In the genomic region with DNA sequence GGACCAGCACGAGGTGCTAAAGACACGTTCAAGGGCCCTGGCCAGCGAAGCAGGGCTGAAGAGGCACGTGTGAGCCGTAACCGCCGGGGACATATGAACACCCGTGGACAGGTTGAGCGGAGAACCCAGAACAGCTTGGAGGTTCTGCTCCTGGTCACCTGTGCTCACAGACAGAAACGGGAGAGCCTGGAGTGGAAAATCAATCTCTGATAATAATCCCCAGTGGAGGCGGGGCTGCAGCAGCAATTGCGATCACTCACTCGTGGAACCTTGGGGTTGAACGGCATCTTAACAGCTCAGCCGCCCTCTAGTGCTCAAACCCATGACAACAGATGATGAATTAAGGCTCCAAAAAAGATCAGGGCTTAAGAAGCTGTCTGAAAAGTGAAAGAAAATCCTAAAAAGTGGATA, we compare ENCODE assay signal across 8 cellular contexts. TPM values are rescaled to one million over a fixed set of nuclear protein-coding genes. Genes with fewer than 3 reads are reported as not detected.
DNase-seq lines count a peak whose midpoint lies in the region; ATAC-seq, FAIRE-seq and TF ChIP-seq lines count a peak whose summit lies in the region.

No MANE protein-coding gene starts in this region.

- peaks cover 7 to 27% of the 10 kb centered on the region in 2 donors for H3K36me3 Mint-ChIP-seq in stimulated activated naive B cell treated with anti-CD40 and anti-IgM and Interleukin-4, amounts not matched to agents 10 μg/mL and 1 μg/mL and 100 μg/mL, for 72 hours

- no peaks in the 10 kb centered on the region for H3K36me3 ChIP-seq in SK-N-MC (ENCODE audit: insufficient read depth, low read length)

- TF ChIP-seq EP300 in A549 (IDR thresholded peaks at IDR 0.05) = no peak

- peaks cover 11 to 21% of the 10 kb centered on the region in 2 donors for H3K4me1 Mint-ChIP-seq in stimulated activated naive B cell treated with anti-CD40 and anti-IgM and Interleukin-4, amounts not matched to agents 10 μg/mL and 1 μg/mL and 100 μg/mL, for 72 hours

- FAIRE-seq in A549 (lab: Jason Lieb, UNC) = no peak

- TF ChIP-seq POLR2A in A549 (IDR thresholded peaks at IDR 0.05; ENCODE audit: low read length) = no peak

- no peaks in the 10 kb centered on the region for H3K27me3 Mint-ChIP-seq in stimulated activated naive B cell treated with anti-CD40 and anti-IgM and Interleukin-4, amounts not matched to agents 10 μg/mL and 1 μg/mL and 100 μg/mL, for 72 hours

- no peak overlapping the region for H3K4me3 Mint-ChIP-seq in stimulated activated naive B cell treated with anti-CD40 and anti-IgM and Interleukin-4, amounts not matched to agents 10 μg/mL and 1 μg/mL and 100 μg/mL, for 72 hours

- peak; percentile 48 to 53; a peak in 3 of 5 replicates for TF ChIP-seq RAD21 in A549 (conservative IDR thresholded peaks at IDR 0.05 in 1 of 2, IDR thresholded peaks at IDR 0.05 in 1 of 2)

- H3K27ac ChIP-seq in A549 (no peak overlapping the region), SK-N-MC (no peak overlapping the region)

- intact Hi-C loops in sciatic nerve (cut with DNase I) = no loop called here

- no peak overlapping the region for H3K4me2 ChIP-seq in A549

- no peaks in the 10 kb centered on the region for H3K9me3 ChIP-seq in A549
- H3K9me3 ChIP-seq in SK-N-MC (ENCODE audit: low read depth, low read length) = no peaks in the 10 kb centered on the region

- no peaks in the 10 kb centered on the region for H3K9me3 Mint-ChIP-seq in stimulated activated naive B cell treated with anti-CD40 and anti-IgM and Interleukin-4, amounts not matched to agents 10 μg/mL and 1 μg/mL and 100 μg/mL, for 72 hours

- H3K4me3 ChIP-seq in A549 (no peak overlapping the region), GM12864 (ENCODE audit: low read depth, low read length) (no peak overlapping the region), SK-N-MC (no peak overlapping the region)

- 59% methylated on average over 15 of the region's 15 CpGs for WGBS in A549 (ENCODE audit: missing lambda C conversion rate)

- CTCF ChIA-PET in A549 (lab: Yijun Ruan, JAX) = interaction anchor here (0.7 to 8.9 kb wide), 25 partner anchors 9 to 259 kb away, joined by 3 to 84 read pairs (median 4); no protein-coding TSS in a partner anchor

- H3K27ac Mint-ChIP-seq in stimulated activated naive B cell treated with anti-CD40 and anti-IgM and Interleukin-4, amounts not matched to agents 10 μg/mL and 1 μg/mL and 100 μg/mL, for 72 hours = no peak overlapping the region

- 0 out of 3 replicates have a peak, but pooled peaks cover 3% of the 10 kb centered on the region for H3K4me1 ChIP-seq in A549

- no peak overlapping the region for H3K9ac ChIP-seq in SK-N-MC (ENCODE audit: insufficient read length)

- peak; percentile 44; the same call in 2 of the 3 replicates for TF ChIP-seq CTCF in A549 (IDR thresholded peaks at IDR 0.05)
- peak; percentile 46 for TF ChIP-seq CTCF in GM12864 (IDR thresholded peaks at IDR 0.05; ENCODE audit: low read depth, low read length, missing control alignments)

- POLR2A ChIA-PET in A549 (lab: Yijun Ruan, JAX) = interaction anchor here (1.1 to 1.3 kb wide), 2 partner anchors 142 to 183 kb away, joined by 3 read pairs; a partner anchor contains a TSS

- DNase-seq in A549 (ENCODE audit: low read depth in 1 of 2, low spot score in 1 of 2) = peak; percentile 35 to 50
- no peak for DNase-seq in GM12864 (ENCODE audit: low read depth)
- peak; percentile 24 for DNase-seq in SK-N-MC (ENCODE audit: low read depth, low spot score)
- DNase-seq in central memory CD4-positive, alpha-beta T cell = peak; percentile 53
- DNase-seq in sciatic nerve (ENCODE audit: low spot score) = peak; percentile 53
- DNase-seq in stimulated activated naive B cell treated with anti-CD40 and anti-IgM and Interleukin-4, amounts not matched to agents 10 μg/mL and 1 μg/mL and 100 μg/mL, for 72 hours = no peak
- DNase-seq in NCI-H524 treated with DMSO at 0.1 percent for 48 hours (lab: John Stamatoyannopoulos, UW) = no peak
- DNase-seq in NCI-H345 treated with DMSO at 0.1 percent for 48 hours (lab: John Stamatoyannopoulos, UW; ENCODE audit: unreplicated experiment) = no peak

- peak; percentile 49 to 54; a peak in 2 of 6 replicates for ATAC-seq in A549
- ATAC-seq in sciatic nerve = no peak
- no peak for ATAC-seq in stimulated activated naive B cell treated with anti-CD40 and anti-IgM and Interleukin-4, amounts not matched to agents 10 μg/mL and 1 μg/mL and 100 μg/mL, for 72 hours (replicated peaks)

TF ChIP-seq in A549, 52 proteins besides CTCF, POLR2A, EP300 and RAD21:
- TF ChIP-seq HEYL (CRISPR knock-in tag; IDR thresholded peaks at IDR 0.05) (no peak), TFCP2L1 (CRISPR knock-in tag; IDR thresholded peaks at IDR 0.05) (no peak), JUN (IDR thresholded peaks at IDR 0.05) (no peak), PHF8 (IDR thresholded peaks at IDR 0.05; ENCODE audit: borderline replicate concordance, low read depth) (no peak), SMC3 (IDR thresholded peaks at IDR 0.05) (peak; percentile 55), EHMT2 (IDR thresholded peaks at IDR 0.05; ENCODE audit: low read depth) (no peak), ESRRA (IDR thresholded peaks at IDR 0.05; ENCODE audit: borderline replicate concordance, low read length) (no peak), NFE2L2 (conservative IDR thresholded peaks at IDR 0.05; ENCODE audit: low read length) (no peak), RFX5 (IDR thresholded peaks at IDR 0.05) (peak; percentile 74; the same call in 1 of the 2 replicates), HOXB5 (CRISPR knock-in tag; IDR thresholded peaks at IDR 0.05) (no peak), HDAC2 (IDR thresholded peaks at IDR 0.05) (no peak), JUNB (IDR thresholded peaks at IDR 0.05) (no peak), FOSB (CRISPR knock-in tag; IDR thresholded peaks at IDR 0.05) (no peak), ZFP36 (IDR thresholded peaks at IDR 0.05; ENCODE audit: borderline replicate concordance, partially characterized antibody) (no peak), KDM1A (IDR thresholded peaks at IDR 0.05; ENCODE audit: low read depth) (no peak)
- TF ChIP-seq, protein P1, sequence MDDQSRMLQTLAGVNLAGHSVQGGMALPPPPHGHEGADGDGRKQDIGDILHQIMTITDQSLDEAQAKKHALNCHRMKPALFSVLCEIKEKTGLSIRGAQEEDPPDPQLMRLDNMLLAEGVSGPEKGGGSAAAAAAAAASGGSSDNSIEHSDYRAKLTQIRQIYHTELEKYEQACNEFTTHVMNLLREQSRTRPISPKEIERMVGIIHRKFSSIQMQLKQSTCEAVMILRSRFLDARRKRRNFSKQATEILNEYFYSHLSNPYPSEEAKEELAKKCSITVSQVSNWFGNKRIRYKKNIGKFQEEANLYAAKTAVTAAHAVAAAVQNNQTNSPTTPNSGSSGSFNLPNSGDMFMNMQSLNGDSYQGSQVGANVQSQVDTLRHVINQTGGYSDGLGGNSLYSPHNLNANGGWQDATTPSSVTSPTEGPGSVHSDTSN (IDR thresholded peaks at IDR 0.05) = no peak

RNA-seq across cellular contexts. Expression of a gene that starts 25.6 kb away (rescaled TPM):
- polyA plus RNA-seq in A549 (2011; rRNA removed) (19.7 and 26.1 TPM in 2 replicates), A549 (2017; fragmentation: RNase III; extraction: RNeasy Plus Mini Kit Qiagen cat#74134 plus additional on column Dnase treatment) (6.9 to 11.6 TPM (median 9.5 TPM) in 3 replicates)
- polyA plus RNA-seq in A549 (2012; cell fraction: cytosol; rRNA removed) = 5.2 and 6.7 TPM in 2 replicates
- 3.3 and 3.4 TPM in 2 replicates for polyA plus RNA-seq in A549 (2012; cell fraction: nucleus; rRNA removed)
- 16.2 and 25.9 TPM in 2 replicates for polyA minus RNA-seq in A549 (2011; rRNA and poly(A)+ RNA removed)
- total RNA-seq in sciatic nerve = 46.5 TPM

Comparison
In these comparisons a context has a peak if more than half of its experiments do, and no peak if none do; other contexts are left out.
1. ATAC-seq: peak in A549 (2 of 2); none in sciatic nerve (single experiment) and stimulated activated naive B cell treated with anti-CD40 and anti-IgM and Interleukin-4, amounts not matched to agents 10 μg/mL and 1 μg/mL and 100 μg/mL, for 72 hours (0 of 2).
2. DNase-seq: peak in A549 (2 of 2), SK-N-MC (single experiment), central memory CD4-positive, alpha-beta T cell (single experiment) and sciatic nerve (single experiment); none in GM12864 (single experiment), stimulated activated naive B cell treated with anti-CD40 and anti-IgM and Interleukin-4, amounts not matched to agents 10 μg/mL and 1 μg/mL and 100 μg/mL, for 72 hours (single experiment), NCI-H524 treated with DMSO at 0.1 percent for 48 hours (single experiment) and NCI-H345 treated with DMSO at 0.1 percent for 48 hours (single experiment).